Comparison of ENCODE assay signal across 1 cellular context in the genomic region with DNA sequence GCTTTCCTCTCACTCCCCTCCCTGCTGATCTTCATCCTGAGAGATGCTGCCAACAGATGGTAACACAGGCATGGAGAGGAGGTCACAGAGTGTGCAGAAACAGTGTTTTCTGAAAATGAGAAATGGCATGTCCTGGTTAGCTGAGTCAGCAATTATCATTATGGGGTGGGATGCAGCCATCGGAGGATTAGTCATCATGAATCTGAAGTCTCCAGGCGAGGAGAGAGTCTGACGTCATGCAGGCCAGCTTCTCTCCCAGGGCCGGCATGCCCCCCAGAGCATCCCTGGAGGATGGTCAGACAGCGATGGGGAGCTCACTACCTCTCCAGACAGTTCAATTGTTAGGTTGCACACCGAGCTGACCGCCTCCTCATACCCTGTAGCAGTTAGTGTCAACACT.
TF ChIP-seq lines count a peak whose summit lies in the region.

No MANE protein-coding gene starts in this region.

TF ChIP-seq in SK-N-SH, 30 proteins besides CTCF, POLR2A, EP300 and RAD21 (continued from another document):
- TF ChIP-seq, protein P1, sequence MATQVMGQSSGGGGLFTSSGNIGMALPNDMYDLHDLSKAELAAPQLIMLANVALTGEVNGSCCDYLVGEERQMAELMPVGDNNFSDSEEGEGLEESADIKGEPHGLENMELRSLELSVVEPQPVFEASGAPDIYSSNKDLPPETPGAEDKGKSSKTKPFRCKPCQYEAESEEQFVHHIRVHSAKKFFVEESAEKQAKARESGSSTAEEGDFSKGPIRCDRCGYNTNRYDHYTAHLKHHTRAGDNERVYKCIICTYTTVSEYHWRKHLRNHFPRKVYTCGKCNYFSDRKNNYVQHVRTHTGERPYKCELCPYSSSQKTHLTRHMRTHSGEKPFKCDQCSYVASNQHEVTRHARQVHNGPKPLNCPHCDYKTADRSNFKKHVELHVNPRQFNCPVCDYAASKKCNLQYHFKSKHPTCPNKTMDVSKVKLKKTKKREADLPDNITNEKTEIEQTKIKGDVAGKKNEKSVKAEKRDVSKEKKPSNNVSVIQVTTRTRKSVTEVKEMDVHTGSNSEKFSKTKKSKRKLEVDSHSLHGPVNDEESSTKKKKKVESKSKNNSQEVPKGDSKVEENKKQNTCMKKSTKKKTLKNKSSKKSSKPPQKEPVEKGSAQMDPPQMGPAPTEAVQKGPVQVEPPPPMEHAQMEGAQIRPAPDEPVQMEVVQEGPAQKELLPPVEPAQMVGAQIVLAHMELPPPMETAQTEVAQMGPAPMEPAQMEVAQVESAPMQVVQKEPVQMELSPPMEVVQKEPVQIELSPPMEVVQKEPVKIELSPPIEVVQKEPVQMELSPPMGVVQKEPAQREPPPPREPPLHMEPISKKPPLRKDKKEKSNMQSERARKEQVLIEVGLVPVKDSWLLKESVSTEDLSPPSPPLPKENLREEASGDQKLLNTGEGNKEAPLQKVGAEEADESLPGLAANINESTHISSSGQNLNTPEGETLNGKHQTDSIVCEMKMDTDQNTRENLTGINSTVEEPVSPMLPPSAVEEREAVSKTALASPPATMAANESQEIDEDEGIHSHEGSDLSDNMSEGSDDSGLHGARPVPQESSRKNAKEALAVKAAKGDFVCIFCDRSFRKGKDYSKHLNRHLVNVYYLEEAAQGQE (IDR thresholded peaks at IDR 0.05; ENCODE audit: low read depth, low read length) = no peak
- peak; percentile 43; the same call in 1 of the 2 replicates for TF ChIP-seq TCF12 (IDR thresholded peaks at IDR 0.05)
- TF ChIP-seq POLR2AphosphoS5 (IDR thresholded peaks at IDR 0.05; ENCODE audit: low read depth, low read length) = no peak
- TF ChIP-seq, protein P2, sequence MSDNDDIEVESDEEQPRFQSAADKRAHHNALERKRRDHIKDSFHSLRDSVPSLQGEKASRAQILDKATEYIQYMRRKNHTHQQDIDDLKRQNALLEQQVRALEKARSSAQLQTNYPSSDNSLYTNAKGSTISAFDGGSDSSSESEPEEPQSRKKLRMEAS (IDR thresholded peaks at IDR 0.05; ENCODE audit: low read depth) = 0 out of 2 replicates have a peak, but pooled peaks have one; percentile 28
- peak; percentile 43 for TF ChIP-seq JUND (IDR thresholded peaks at IDR 0.05)
- TF ChIP-seq FOSL2 (IDR thresholded peaks at IDR 0.05; ENCODE audit: borderline replicate concordance, low read depth) = peak; percentile 66; the same call in 1 of the 2 replicates
- no peak for TF ChIP-seq MEF2A (IDR thresholded peaks at IDR 0.05; ENCODE audit: borderline replicate concordance, low read depth)
- TF ChIP-seq GATA2 (CRISPR knock-in tag; IDR thresholded peaks at IDR 0.05) = no peak
- no peak for TF ChIP-seq FOXJ3 (CRISPR knock-in tag; IDR thresholded peaks at IDR 0.05)
- no peak for TF ChIP-seq NRF1 (IDR thresholded peaks at IDR 0.05; ENCODE audit: low read depth, low read length)
- TF ChIP-seq SIN3A (IDR thresholded peaks at IDR 0.05; ENCODE audit: borderline replicate concordance, low read depth, low read length) = no peak
- no peak for TF ChIP-seq SMC3 (IDR thresholded peaks at IDR 0.05; ENCODE audit: low read depth, low read length)
- TF ChIP-seq YY1 (IDR thresholded peaks at IDR 0.05; ENCODE audit: low read depth) = no peak
- no peak for TF ChIP-seq EZH2phosphoT487 (IDR thresholded peaks at IDR 0.05; ENCODE audit: borderline replicate concordance, low read depth)
